ENCODE assay signal across 1 cellular context in the genomic region with DNA sequence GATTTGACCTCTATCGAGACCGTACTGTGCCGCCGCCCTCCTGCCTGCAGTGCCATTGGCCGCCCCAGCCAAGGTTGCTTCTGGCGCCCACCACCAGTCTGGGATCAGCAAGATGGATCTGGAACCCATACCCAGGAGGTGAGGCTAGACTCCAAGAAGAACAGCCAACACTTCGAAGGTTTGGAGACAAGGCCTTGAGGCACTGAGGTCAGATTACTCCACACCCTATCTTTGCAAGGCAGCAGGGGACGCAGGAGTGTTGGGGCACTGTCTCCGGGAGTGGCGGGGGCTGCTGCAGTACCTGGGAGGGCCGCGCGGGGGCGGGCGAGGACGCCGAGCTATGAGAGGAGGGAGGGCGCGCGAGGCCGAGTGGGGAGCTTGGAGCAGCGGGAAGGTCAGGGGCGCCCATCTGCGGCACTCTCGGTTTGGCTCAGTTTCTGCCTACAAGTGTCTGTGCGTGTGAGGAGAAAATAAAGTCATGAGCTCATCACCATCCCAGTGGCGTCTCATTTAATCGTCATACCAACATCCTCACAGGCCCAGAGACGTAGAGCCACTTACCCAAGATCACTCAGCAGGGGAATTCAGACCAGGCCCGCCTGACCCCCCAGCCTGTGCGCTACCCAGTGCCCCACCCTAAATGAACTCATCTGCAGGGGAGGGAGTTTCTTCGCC.
A peak's percentile ranks its signal among the peaks of the same experiment; 100 is the strongest.
TF ChIP-seq lines count a peak whose summit lies in the region.

No MANE protein-coding gene starts in this region.

TF ChIP-seq in K562, 482 proteins besides CTCF, POLR2A, EP300 and RAD21 (continued from another document and continues in another):
- TF ChIP-seq CBX3 (IDR thresholded peaks at IDR 0.05; ENCODE audit: borderline replicate concordance in 1 of 2, low read length in 2 of 2) (peak in 1 of 2 experiments; percentile 74; a peak in 1 of 3 replicates), SMARCB1 (IDR thresholded peaks at IDR 0.05; ENCODE audit: insufficient read length, low read depth) (peak; percentile 79), RBBP5 (IDR thresholded peaks at IDR 0.05; ENCODE audit: borderline replicate concordance, insufficient read depth, low read length, poor library complexity, severe bottlenecking) (no peak), ZNF644 (tag; IDR thresholded peaks at IDR 0.05; ENCODE audit: low read depth) (no peak), ZFP36 (IDR thresholded peaks at IDR 0.05; ENCODE audit: low read depth, low read length, partially characterized antibody) (peak; percentile 82), RBFOX2 (IDR thresholded peaks at IDR 0.05; ENCODE audit: low read depth, low read length) (no peak), SMARCE1 (IDR thresholded peaks at IDR 0.05) (0 out of 2 replicates have a peak, but pooled peaks have one; percentile 55), GABPB2 (CRISPR knock-in tag; conservative IDR thresholded peaks at IDR 0.05) (no peak), MEF2D (tag; conservative IDR thresholded peaks at IDR 0.05; ENCODE audit: low read depth) (no peak), SLC30A9 (CRISPR knock-in tag; IDR thresholded peaks at IDR 0.05) (no peak), CCNT2 (IDR thresholded peaks at IDR 0.05; ENCODE audit: borderline replicate concordance, extremely low read depth, insufficient read length, low read depth, low read length) (peak; percentile 46), CBX5 (IDR thresholded peaks at IDR 0.05; ENCODE audit: borderline replicate concordance, low read depth) (0 out of 2 replicates have a peak, but pooled peaks have one; percentile 58), SMARCA5 (IDR thresholded peaks at IDR 0.05) (peak; percentile 64; the same call in 1 of the 2 replicates), NONO (IDR thresholded peaks at IDR 0.05; ENCODE audit: low read depth in 2 of 2, low read length in 1 of 2) (0 out of 4 replicates have a peak, but pooled peaks of 1 of the 2 experiments have one; percentile 4), ZEB2 (IDR thresholded peaks at IDR 0.05) (no peak), NFYB (IDR thresholded peaks at IDR 0.05; ENCODE audit: extremely low read depth, insufficient read length) (no peak), NEUROD1 (IDR thresholded peaks at IDR 0.05; ENCODE audit: borderline replicate concordance, low read depth, low read length, partially characterized antibody) (peak; percentile 21), CBFB (CRISPR knock-in tag; IDR thresholded peaks at IDR 0.05) (0 out of 2 replicates have a peak, but pooled peaks have one; percentile 22), NR2C2 (CRISPR knock-in tag; IDR thresholded peaks at IDR 0.05) (peak; percentile 65), NR2C2 (tag; IDR thresholded peaks at IDR 0.05) (no peak), MAFK (IDR thresholded peaks at IDR 0.05; ENCODE audit: low read length) (peak; percentile 2; the same call in 1 of the 2 replicates), DPF2 (IDR thresholded peaks at IDR 0.05) (peak; percentile 77), SOX6 (IDR thresholded peaks at IDR 0.05) (no peak), NCOA1 (IDR thresholded peaks at IDR 0.05; ENCODE audit: low read depth) (no peak), ZNF146 (CRISPR knock-in tag; IDR thresholded peaks at IDR 0.05; ENCODE audit: unreplicated experiment) (no peak), KDM1A (IDR thresholded peaks at IDR 0.05) (peak; percentile 24 to 35; a peak in 1 of 4 replicates), RBM15 (IDR thresholded peaks at IDR 0.05; ENCODE audit: insufficient read depth, low read length) (no peak), CEBPB (tag; IDR thresholded peaks at IDR 0.05) (peak; percentile 66), JUND (IDR thresholded peaks at IDR 0.05; ENCODE audit: borderline replicate concordance, low read depth, low read length) (no peak), JUND (tag; IDR thresholded peaks at IDR 0.05; ENCODE audit: borderline replicate concordance, low read depth, low read length) (peak; percentile 15; the same call in 1 of the 3 replicates), FOSL1 (tag; conservative IDR thresholded peaks at IDR 0.05) (no peak), TAL1 (IDR thresholded peaks at IDR 0.05) (peak; percentile 47; the same call in 1 of the 2 replicates), BHLHE40 (IDR thresholded peaks at IDR 0.05; ENCODE audit: low read length) (peak; percentile 52; the same call in 1 of the 2 replicates), ZNF431 (CRISPR knock-in tag; IDR thresholded peaks at IDR 0.05) (no peak), MAZ (CRISPR knock-in tag; conservative IDR thresholded peaks at IDR 0.05 in 1 of 2, IDR thresholded peaks at IDR 0.05 in 1 of 2) (peak; percentile 92 to 98), ZBTB7A (IDR thresholded peaks at IDR 0.05; ENCODE audit: borderline replicate concordance, control insufficient read depth, low read depth, low read length) (peak; percentile 71; the same call in 1 of the 2 replicates)
- TF ChIP-seq, protein P1, sequence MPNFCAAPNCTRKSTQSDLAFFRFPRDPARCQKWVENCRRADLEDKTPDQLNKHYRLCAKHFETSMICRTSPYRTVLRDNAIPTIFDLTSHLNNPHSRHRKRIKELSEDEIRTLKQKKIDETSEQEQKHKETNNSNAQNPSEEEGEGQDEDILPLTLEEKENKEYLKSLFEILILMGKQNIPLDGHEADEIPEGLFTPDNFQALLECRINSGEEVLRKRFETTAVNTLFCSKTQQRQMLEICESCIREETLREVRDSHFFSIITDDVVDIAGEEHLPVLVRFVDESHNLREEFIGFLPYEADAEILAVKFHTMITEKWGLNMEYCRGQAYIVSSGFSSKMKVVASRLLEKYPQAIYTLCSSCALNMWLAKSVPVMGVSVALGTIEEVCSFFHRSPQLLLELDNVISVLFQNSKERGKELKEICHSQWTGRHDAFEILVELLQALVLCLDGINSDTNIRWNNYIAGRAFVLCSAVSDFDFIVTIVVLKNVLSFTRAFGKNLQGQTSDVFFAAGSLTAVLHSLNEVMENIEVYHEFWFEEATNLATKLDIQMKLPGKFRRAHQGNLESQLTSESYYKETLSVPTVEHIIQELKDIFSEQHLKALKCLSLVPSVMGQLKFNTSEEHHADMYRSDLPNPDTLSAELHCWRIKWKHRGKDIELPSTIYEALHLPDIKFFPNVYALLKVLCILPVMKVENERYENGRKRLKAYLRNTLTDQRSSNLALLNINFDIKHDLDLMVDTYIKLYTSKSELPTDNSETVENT (CRISPR knock-in tag; IDR thresholded peaks at IDR 0.05), result no peak
- TF ChIP-seq, protein P2, sequence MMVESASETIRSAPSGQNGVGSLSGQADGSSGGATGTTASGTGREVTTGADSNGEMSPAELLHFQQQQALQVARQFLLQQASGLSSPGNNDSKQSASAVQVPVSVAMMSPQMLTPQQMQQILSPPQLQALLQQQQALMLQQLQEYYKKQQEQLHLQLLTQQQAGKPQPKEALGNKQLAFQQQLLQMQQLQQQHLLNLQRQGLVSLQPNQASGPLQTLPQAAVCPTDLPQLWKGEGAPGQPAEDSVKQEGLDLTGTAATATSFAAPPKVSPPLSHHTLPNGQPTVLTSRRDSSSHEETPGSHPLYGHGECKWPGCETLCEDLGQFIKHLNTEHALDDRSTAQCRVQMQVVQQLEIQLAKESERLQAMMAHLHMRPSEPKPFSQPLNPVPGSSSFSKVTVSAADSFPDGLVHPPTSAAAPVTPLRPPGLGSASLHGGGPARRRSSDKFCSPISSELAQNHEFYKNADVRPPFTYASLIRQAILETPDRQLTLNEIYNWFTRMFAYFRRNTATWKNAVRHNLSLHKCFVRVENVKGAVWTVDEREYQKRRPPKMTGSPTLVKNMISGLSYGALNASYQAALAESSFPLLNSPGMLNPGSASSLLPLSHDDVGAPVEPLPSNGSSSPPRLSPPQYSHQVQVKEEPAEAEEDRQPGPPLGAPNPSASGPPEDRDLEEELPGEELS (CRISPR knock-in tag; IDR thresholded peaks at IDR 0.05; ENCODE audit: borderline replicate concordance), result 0 out of 2 replicates have a peak, but pooled peaks have one; percentile 72
- TF ChIP-seq, protein P3, sequence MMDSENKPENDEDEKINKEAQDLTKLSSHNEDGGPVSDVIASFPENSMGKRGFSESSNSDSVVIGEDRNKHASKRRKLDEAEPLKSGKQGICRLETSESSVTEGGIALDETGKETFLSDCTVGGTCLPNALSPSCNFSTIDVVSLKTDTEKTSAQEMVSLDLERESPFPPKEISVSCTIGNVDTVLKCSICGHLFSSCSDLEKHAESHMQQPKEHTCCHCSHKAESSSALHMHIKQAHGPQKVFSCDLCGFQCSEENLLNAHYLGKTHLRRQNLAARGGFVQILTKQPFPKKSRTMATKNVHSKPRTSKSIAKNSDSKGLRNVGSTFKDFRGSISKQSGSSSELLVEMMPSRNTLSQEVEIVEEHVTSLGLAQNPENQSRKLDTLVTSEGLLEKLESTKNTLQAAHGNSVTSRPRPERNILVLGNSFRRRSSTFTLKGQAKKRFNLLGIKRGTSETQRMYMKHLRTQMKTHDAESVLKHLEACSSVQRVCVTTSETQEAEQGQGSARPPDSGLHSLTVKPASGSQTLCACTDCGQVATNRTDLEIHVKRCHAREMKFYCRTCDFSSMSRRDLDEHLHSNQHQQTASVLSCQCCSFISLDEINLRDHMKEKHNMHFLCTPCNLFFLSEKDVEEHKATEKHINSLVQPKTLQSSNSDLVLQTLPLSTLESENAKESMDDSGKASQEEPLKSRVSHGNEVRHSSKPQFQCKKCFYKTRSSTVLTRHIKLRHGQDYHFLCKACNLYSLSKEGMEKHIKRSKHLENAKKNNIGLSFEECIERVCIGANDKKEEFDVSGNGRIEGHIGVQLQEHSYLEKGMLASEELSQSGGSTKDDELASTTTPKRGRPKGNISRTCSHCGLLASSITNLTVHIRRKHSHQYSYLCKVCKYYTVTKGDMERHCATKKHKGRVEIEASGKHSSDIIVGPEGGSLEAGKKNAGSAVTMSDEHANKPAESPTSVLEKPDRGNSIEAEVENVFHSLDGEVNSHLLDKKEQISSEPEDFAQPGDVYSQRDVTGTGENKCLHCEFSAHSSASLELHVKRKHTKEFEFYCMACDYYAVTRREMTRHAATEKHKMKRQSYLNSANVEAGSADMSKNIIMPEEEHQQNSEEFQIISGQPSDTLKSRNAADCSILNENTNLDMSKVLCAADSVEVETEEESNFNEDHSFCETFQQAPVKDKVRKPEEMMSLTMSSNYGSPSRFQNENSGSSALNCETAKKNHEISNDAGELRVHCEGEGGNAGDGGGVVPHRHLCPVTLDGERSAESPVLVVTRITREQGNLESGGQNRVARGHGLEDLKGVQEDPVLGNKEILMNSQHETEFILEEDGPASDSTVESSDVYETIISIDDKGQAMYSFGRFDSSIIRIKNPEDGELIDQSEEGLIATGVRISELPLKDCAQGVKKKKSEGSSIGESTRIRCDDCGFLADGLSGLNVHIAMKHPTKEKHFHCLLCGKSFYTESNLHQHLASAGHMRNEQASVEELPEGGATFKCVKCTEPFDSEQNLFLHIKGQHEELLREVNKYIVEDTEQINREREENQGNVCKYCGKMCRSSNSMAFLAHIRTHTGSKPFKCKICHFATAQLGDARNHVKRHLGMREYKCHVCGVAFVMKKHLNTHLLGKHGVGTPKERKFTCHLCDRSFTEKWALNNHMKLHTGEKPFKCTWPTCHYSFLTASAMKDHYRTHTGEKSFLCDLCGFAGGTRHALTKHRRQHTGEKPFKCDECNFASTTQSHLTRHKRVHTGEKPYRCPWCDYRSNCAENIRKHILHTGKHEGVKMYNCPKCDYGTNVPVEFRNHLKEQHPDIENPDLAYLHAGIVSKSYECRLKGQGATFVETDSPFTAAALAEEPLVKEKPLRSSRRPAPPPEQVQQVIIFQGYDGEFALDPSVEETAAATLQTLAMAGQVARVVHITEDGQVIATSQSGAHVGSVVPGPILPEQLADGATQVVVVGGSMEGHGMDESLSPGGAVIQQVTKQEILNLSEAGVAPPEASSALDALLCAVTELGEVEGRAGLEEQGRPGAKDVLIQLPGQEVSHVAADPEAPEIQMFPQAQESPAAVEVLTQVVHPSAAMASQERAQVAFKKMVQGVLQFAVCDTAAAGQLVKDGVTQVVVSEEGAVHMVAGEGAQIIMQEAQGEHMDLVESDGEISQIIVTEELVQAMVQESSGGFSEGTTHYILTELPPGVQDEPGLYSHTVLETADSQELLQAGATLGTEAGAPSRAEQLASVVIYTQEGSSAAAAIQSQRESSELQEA (IDR thresholded peaks at IDR 0.05; ENCODE audit: low read depth), result no peak
- TF ChIP-seq, protein P4, sequence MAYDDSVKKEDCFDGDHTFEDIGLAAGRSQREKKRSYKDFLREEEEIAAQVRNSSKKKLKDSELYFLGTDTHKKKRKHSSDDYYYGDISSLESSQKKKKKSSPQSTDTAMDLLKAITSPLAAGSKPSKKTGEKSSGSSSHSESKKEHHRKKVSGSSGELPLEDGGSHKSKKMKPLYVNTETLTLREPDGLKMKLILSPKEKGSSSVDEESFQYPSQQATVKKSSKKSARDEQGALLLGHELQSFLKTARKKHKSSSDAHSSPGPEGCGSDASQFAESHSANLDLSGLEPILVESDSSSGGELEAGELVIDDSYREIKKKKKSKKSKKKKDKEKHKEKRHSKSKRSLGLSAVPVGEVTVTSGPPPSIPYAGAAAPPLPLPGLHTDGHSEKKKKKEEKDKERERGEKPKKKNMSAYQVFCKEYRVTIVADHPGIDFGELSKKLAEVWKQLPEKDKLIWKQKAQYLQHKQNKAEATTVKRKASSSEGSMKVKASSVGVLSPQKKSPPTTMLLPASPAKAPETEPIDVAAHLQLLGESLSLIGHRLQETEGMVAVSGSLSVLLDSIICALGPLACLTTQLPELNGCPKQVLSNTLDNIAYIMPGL (CRISPR knock-in tag; IDR thresholded peaks at IDR 0.05), result peak; percentile 75; the same call in 1 of the 2 replicates
- TF ChIP-seq, protein P5, sequence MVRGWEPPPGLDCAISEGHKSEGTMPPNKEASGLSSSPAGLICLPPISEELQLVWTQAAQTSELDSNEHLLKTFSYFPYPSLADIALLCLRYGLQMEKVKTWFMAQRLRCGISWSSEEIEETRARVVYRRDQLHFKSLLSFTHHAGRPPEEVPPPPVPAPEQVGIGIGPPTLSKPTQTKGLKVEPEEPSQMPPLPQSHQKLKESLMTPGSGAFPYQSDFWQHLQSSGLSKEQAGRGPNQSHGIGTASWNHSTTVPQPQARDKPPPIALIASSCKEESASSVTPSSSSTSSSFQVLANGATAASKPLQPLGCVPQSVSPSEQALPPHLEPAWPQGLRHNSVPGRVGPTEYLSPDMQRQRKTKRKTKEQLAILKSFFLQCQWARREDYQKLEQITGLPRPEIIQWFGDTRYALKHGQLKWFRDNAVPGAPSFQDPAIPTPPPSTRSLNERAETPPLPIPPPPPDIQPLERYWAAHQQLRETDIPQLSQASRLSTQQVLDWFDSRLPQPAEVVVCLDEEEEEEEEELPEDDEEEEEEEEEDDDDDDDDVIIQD (CRISPR knock-in tag; IDR thresholded peaks at IDR 0.05), result no peak
- TF ChIP-seq, protein P6, sequence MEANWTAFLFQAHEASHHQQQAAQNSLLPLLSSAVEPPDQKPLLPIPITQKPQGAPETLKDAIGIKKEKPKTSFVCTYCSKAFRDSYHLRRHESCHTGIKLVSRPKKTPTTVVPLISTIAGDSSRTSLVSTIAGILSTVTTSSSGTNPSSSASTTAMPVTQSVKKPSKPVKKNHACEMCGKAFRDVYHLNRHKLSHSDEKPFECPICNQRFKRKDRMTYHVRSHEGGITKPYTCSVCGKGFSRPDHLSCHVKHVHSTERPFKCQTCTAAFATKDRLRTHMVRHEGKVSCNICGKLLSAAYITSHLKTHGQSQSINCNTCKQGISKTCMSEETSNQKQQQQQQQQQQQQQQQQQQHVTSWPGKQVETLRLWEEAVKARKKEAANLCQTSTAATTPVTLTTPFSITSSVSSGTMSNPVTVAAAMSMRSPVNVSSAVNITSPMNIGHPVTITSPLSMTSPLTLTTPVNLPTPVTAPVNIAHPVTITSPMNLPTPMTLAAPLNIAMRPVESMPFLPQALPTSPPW (CRISPR knock-in tag; IDR thresholded peaks at IDR 0.05), result peak; percentile 91
- TF ChIP-seq, protein P7, sequence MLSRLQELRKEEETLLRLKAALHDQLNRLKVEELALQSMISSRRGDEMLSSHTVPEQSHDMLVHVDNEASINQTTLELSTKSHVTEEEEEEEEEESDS (CRISPR knock-in tag; IDR thresholded peaks at IDR 0.05), result no peak
- TF ChIP-seq, protein P8, sequence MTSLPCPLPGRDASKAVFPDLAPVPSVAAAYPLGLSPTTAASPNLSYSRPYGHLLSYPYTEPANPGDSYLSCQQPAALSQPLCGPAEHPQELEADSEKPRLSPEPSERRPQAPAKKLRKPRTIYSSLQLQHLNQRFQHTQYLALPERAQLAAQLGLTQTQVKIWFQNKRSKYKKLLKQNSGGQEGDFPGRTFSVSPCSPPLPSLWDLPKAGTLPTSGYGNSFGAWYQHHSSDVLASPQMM (CRISPR knock-in tag; IDR thresholded peaks at IDR 0.05), result no peak
